ENCODE assay signal across 11 cellular contexts in genomic region chr1:41037116-41037903, GRCh38. TPM values are rescaled to one million over a fixed set of nuclear protein-coding genes. Genes with fewer than 3 reads are reported as not detected.
"Had no signal": no experiment of that assay in that cellular context is flagged by ENCODE, and none has a peak within 500 bp of the region (broad histone marks: within the 10 kb centered on the region; RNA-seq: fewer than 3 reads in every experiment).

No MANE protein-coding gene starts in this region.

- FAIRE-seq: K562 had no signal

- H3K9ac ChIP-seq: GM23248 had no signal

- H3K9me3 ChIP-seq: HAP-1 had no signal

- H3K4me3 ChIP-seq: GM23248, HAP-1, K562 had no signal

- H3K4me1 ChIP-seq: HAP-1 had no signal

- ATAC-seq: HCT116 had no signal

- H3K27ac ChIP-seq: GM23248, HL-60 had no signal

- DNase-seq: GM23248, GOT3, H7, HFFc6, IMR-90 had no signal

RNA-seq across cellular contexts. Expression of gene SLFNL1, which starts 15.8 kb away (rescaled TPM):
- total RNA-seq: H4, H7, HT1080 had no signal
